In the genomic region with DNA sequence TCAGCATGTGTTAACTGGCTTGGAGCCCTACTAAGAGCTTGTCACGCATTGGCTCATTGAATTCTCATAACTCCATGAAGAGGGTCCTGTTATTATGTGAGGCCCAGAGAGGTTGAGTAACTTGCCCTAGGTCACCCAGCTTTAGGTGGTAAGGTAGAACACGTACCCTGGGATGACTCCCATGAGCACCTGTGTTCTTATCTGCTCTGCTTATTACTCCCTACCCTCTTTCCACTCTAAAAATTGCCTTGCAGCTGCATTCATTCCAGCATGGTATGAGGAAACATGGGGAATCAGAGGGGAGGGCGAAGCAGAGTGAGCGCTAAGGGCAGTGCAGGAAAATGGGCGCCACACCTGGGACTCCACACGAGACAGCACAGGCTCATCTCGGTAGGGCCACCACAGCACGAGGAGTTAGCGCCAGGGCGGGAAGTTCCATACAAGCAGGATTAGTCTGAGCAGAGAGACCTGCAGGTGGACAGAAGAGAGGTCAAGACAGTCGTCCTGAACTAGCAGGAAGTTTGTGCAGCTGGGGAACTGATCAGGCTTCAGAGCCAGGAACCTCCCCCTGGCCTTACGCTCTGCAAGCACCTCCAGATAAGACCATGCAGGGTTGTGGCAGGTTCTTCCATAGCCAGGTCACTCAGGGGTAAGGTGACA, we compare ENCODE assay signal across 28 cellular contexts. TPM values are rescaled to one million over a fixed set of nuclear protein-coding genes. Genes with fewer than 3 reads are reported as not detected.
DNase-seq lines count a peak whose midpoint lies in the region; ATAC-seq and TF ChIP-seq lines count a peak whose summit lies in the region.
"Had no signal": no experiment of that assay in that cellular context is flagged by ENCODE, and none has a peak within 500 bp of the region (broad histone marks: within the 10 kb centered on the region; RNA-seq: fewer than 3 reads in every experiment).

No MANE protein-coding gene starts in this region.

- intact Hi-C loops in thyroid gland (cut with DNase I), result loop anchor here (5.0 kb wide), 1 partner anchor 45 kb away; no protein-coding TSS in a partner anchor

- H3K9me3 ChIP-seq in adipocyte (ENCODE audit: control insufficient read depth, low read length) (no peaks in the 10 kb centered on the region), iPS-15b (ENCODE audit: control insufficient read depth, insufficient read depth, low read length) (no peaks in the 10 kb centered on the region), skeletal muscle tissue (ENCODE audit: control insufficient read depth in 3 of 3, low read length in 3 of 3) (no peaks in the 10 kb centered on the region), thyroid gland (no peaks in the 10 kb centered on the region)
- H3K9me3 ChIP-seq in CD8-positive, alpha-beta memory T cell (ENCODE audit: low read length), result no peaks in the 10 kb centered on the region
- H3K9me3 ChIP-seq: gastroesophageal sphincter, left lung, MG63, ovary, uterus had no signal

- no peak for TF ChIP-seq POLR2A in thyroid gland (IDR thresholded peaks at IDR 0.05)

- peak overlapping the region; percentile 96 for H3K27ac Mint-ChIP-seq in HFFc6
- H3K27ac Mint-ChIP-seq in CD8-positive, alpha-beta memory T cell, result no peak overlapping the region
- H3K27ac Mint-ChIP-seq: activated CD4-positive, alpha-beta memory T cell treated with anti-CD3 and anti-CD28 coated beads for 36 hours; activated naive CD8-positive, alpha-beta T cell; immature natural killer cell; natural killer cell; T-helper 1 cell treated with Interleukin-12 subunit alpha and Interleukin-12 subunit beta and Interleukin-4 antibody, amounts not matched to agents 30 μg/mL and 1 μg/mL, for 36 hours had no signal

- H3K36me3 Mint-ChIP-seq in HFFc6 (ENCODE audit: low read depth), result no peaks in the 10 kb centered on the region; the same call in 1 of the 2 replicates
- no peaks in the 10 kb centered on the region for H3K36me3 Mint-ChIP-seq in CD8-positive, alpha-beta memory T cell
- H3K36me3 Mint-ChIP-seq: activated CD4-positive, alpha-beta memory T cell treated with anti-CD3 and anti-CD28 coated beads for 36 hours; activated naive CD8-positive, alpha-beta T cell; natural killer cell had no signal

- TF ChIP-seq CTCF in HFFc6 (IDR thresholded peaks at IDR 0.05), result no peak
- TF ChIP-seq CTCF in thyroid gland (IDR thresholded peaks at IDR 0.05), result no peak

- no peaks in the 10 kb centered on the region for H3K9me3 Mint-ChIP-seq in HFFc6
- H3K9me3 Mint-ChIP-seq in CD8-positive, alpha-beta memory T cell, result no peaks in the 10 kb centered on the region
- H3K9me3 Mint-ChIP-seq: activated CD4-positive, alpha-beta memory T cell treated with anti-CD3 and anti-CD28 coated beads for 36 hours; immature natural killer cell; natural killer cell; T-helper 1 cell treated with Interleukin-12 subunit alpha and Interleukin-12 subunit beta and Interleukin-4 antibody, amounts not matched to agents 30 μg/mL and 1 μg/mL, for 36 hours had no signal

- H3K4me1 Mint-ChIP-seq in HFFc6 (ENCODE audit: low read depth), result peaks cover 44% of the 10 kb centered on the region
- H3K4me1 Mint-ChIP-seq in CD8-positive, alpha-beta memory T cell, result peaks cover 24 to 35% (median 27%) of the 10 kb centered on the region in 3 donors

- no peak overlapping the region for H3K27ac ChIP-seq in skeletal muscle tissue (ENCODE audit: low read depth, low read length)
- no peak overlapping the region for H3K27ac ChIP-seq in CD8-positive, alpha-beta memory T cell (ENCODE audit: low read depth, low read length)
- H3K27ac ChIP-seq in thyroid gland, result peak overlapping the region in 1 of 3 donors; percentile 69
- H3K27ac ChIP-seq: ovary had no signal

- POLR2A ChIA-PET in CD8-positive, alpha-beta memory T cell (lab: Charles Lee), result no interaction called here

- H3K27me3 ChIP-seq in adipocyte (replicated peaks; ENCODE audit: control insufficient read depth, insufficient read depth, low read length) (no peaks in the 10 kb centered on the region), iPS-15b (ENCODE audit: control insufficient read depth, insufficient read depth, low read length) (peaks cover 27% of the 10 kb centered on the region), skeletal muscle tissue (ENCODE audit: control insufficient read depth in 3 of 3, insufficient read depth in 3 of 3, low read length in 3 of 3) (peaks cover 0 to 3% (median 0%) of the 10 kb centered on the region in 3 donors), thyroid gland (no peaks in the 10 kb centered on the region)
- H3K27me3 ChIP-seq in CD8-positive, alpha-beta memory T cell (ENCODE audit: insufficient read depth, low read length, poor library complexity, severe bottlenecking), result peaks cover 12% of the 10 kb centered on the region
- H3K27me3 ChIP-seq: MG63, ovary had no signal

- H3K4me3 ChIP-seq in adipocyte (ENCODE audit: low read length) (no peak overlapping the region), iPS-15b (ENCODE audit: low read depth, low read length) (no peak overlapping the region), skeletal muscle tissue (ENCODE audit: low read length in 3 of 3) (no peak overlapping the region), thyroid gland (replicated peaks in 1 of 3) (no peak overlapping the region)
- H3K4me3 ChIP-seq in CD8-positive, alpha-beta memory T cell (ENCODE audit: low read length), result no peak overlapping the region
- H3K4me3 ChIP-seq: gastroesophageal sphincter, left lung, MG63, ovary, uterus had no signal

- H3K27me3 Mint-ChIP-seq in HFFc6 (ENCODE audit: insufficient read depth), result peaks cover 6% of the 10 kb centered on the region
- H3K27me3 Mint-ChIP-seq in CD8-positive, alpha-beta memory T cell, result peaks cover 25 to 35% of the 10 kb centered on the region in 2 donors

- DNase-seq in HFFc6 (no peak), adipocyte (ENCODE audit: low read depth) (no peak), thyroid gland (no peak)
- DNase-seq in CD8-positive, alpha-beta memory T cell, result no peak
- DNase-seq: activated CD4-positive, alpha-beta memory T cell treated with anti-CD3 and anti-CD28 coated beads for 36 hours; activated CD4-positive, CD25-positive, alpha-beta regulatory T cell treated with anti-CD3 and anti-CD28 coated beads, Interleukin-2, amount 50 U/mL, for 72 hours; activated effector memory CD4-positive, alpha-beta T cell treated with Interleukin-2 at 50 U/mL for 16 hours; central memory CD4-positive, alpha-beta T cell; EL; hippocampal formation; immature natural killer cell; left lung; MG63; midbrain; natural killer cell; NCI-H1105 treated with DMSO at 0.1 percent for 48 hours; NCI-H2029 treated with DMSO at 0.1 percent for 48 hours; NCI-H526; ovary; stimulated activated CD4-positive, alpha-beta T cell treated with anti-CD3 and anti-CD28 coated beads, Interleukin-12 subunit alpha, Interleukin-12 subunit beta, amount 100 ng/mL, for 4 hours; stimulated activated CD4-positive, alpha-beta T cell treated with anti-CD3 and anti-CD28 coated beads, Interleukin-4, amount 100 ng/mL, for 1 hour; uterus had no signal

- ATAC-seq in GM18867 (IDR thresholded peaks at IDR 0.05; ENCODE audit: unreplicated experiment), result no peak
- ATAC-seq: gastroesophageal sphincter, natural killer cell had no signal

- 86 to 90% methylated on average over 11 to 12 of the region's 12 CpGs for WGBS in thyroid gland, 2 donors

- peaks cover 10% of the 10 kb centered on the region for H3K36me3 ChIP-seq in adipocyte (ENCODE audit: control insufficient read depth, insufficient read depth, low read length, severe bottlenecking)
- H3K36me3 ChIP-seq in iPS-15b (ENCODE audit: control insufficient read depth, insufficient read depth, low read length), result no peaks in the 10 kb centered on the region
- peaks cover 0 to 9% (median 7%) of the 10 kb centered on the region in 3 donors for H3K36me3 ChIP-seq in skeletal muscle tissue (ENCODE audit: control insufficient read depth in 3 of 3, insufficient read depth in 3 of 3, low read length in 3 of 3)
- H3K36me3 ChIP-seq in CD8-positive, alpha-beta memory T cell (ENCODE audit: insufficient read depth, low read length), result no peaks in the 10 kb centered on the region
- H3K36me3 ChIP-seq in thyroid gland, result no peaks in the 10 kb centered on the region
- H3K36me3 ChIP-seq: left lung, ovary, uterus had no signal

- H3K9ac ChIP-seq in adipocyte (ENCODE audit: low read length) (peak overlapping the region; percentile 75), iPS-15b (ENCODE audit: low read depth, low read length) (peak overlapping the region; percentile 4), skeletal muscle tissue (ENCODE audit: low read depth in 1 of 3, low read length in 3 of 3) (peak overlapping the region in 2 of 3 donors; percentile 65 to 93)

- H3K4me1 ChIP-seq in adipocyte (ENCODE audit: control insufficient read depth, insufficient read depth, low read length) (peaks cover 50% of the 10 kb centered on the region), iPS-15b (ENCODE audit: control insufficient read depth, insufficient read depth, low read length) (peaks cover 19% of the 10 kb centered on the region), skeletal muscle tissue (ENCODE audit: control insufficient read depth in 3 of 3, insufficient read depth in 3 of 3, low read length in 3 of 3) (peaks cover 36 to 45% (median 44%) of the 10 kb centered on the region in 3 donors), thyroid gland (peaks cover 27 to 33% of the 10 kb centered on the region in 2 donors)
- H3K4me1 ChIP-seq in CD8-positive, alpha-beta memory T cell (ENCODE audit: insufficient read depth, low read length), result peaks cover 36% of the 10 kb centered on the region

- no peak overlapping the region; the same call in 1 of the 2 replicates for H3K4me3 Mint-ChIP-seq in HFFc6
- H3K4me3 Mint-ChIP-seq in CD8-positive, alpha-beta memory T cell, result no peak overlapping the region
- H3K4me3 Mint-ChIP-seq: activated CD4-positive, alpha-beta memory T cell treated with anti-CD3 and anti-CD28 coated beads for 36 hours; activated naive CD8-positive, alpha-beta T cell; immature natural killer cell; natural killer cell; T-helper 1 cell treated with Interleukin-12 subunit alpha and Interleukin-12 subunit beta and Interleukin-4 antibody, amounts not matched to agents 30 μg/mL and 1 μg/mL, for 36 hours had no signal

- CTCF ChIA-PET in CD8-positive, alpha-beta memory T cell (lab: Charles Lee), result interaction anchor here (0.7 to 3.8 kb wide), 16 partner anchors 8 to 591 kb away, joined by 3 to 45 read pairs (median 8); partner anchors contain the start of genes CDK5RAP3, COPZ2, HOXB5 and NFE2L1

RNA-seq across cellular contexts. Expression of gene COPZ2, which starts 10.1 kb away (rescaled TPM):
- 100 to 1,000 TPM; 209 to 260 (median 211) TPM for total RNA-seq in HFFc6 (2021; fragmentation: NEBNext Ultra II Directional; extraction: Animal tissue kit (Norgen Biotek cat#: 25700))
- total RNA-seq in skeletal muscle tissue, result 39.7 TPM
- 1 to 10 TPM; 7.6 to 8.3 TPM for total RNA-seq in CD8-positive, alpha-beta memory T cell
- 3.3 TPM for polyA plus RNA-seq in CD8-positive, alpha-beta memory T cell
- total RNA-seq in thyroid gland, result 10 to 100 TPM; 19.3 to 55.8 (median 45.2) TPM

RNA-seq across cellular contexts. Expression of gene NFE2L1, which starts 20.7 kb away (rescaled TPM):
- 100 to 1,000 TPM; 181 to 207 (median 193) TPM for total RNA-seq in HFFc6 (2021; fragmentation: NEBNext Ultra II Directional; extraction: Animal tissue kit (Norgen Biotek cat#: 25700))
- total RNA-seq in skeletal muscle tissue (93.4 TPM), thyroid gland (100 to 1,000 TPM; 123 to 168 (median 131) TPM)
- 10 to 100 TPM; 94.5 to 98.4 TPM for total RNA-seq in CD8-positive, alpha-beta memory T cell
- polyA plus RNA-seq in CD8-positive, alpha-beta memory T cell, result 13.1 TPM

RNA-seq across cellular contexts. Expression of gene CDK5RAP3, which starts 56.5 kb away (rescaled TPM):
- total RNA-seq in HFFc6 (2021; fragmentation: NEBNext Ultra II Directional; extraction: Animal tissue kit (Norgen Biotek cat#: 25700)), result 10 to 100 TPM; 78.4 to 91.3 (median 81.8) TPM
- total RNA-seq in skeletal muscle tissue, result 59.0 TPM
- total RNA-seq in CD8-positive, alpha-beta memory T cell, result 100 to 1,000 TPM; 178 to 184 TPM
- polyA plus RNA-seq in CD8-positive, alpha-beta memory T cell, result 81.3 TPM
- 100 to 1,000 TPM; 165 to 221 (median 193) TPM for total RNA-seq in thyroid gland

Comparison
In these comparisons a context has a peak if more than half of its experiments do, and no peak if none do; other contexts are left out.
1. H3K9ac ChIP-seq: peak in every context shown above with its lines; median percentile 79 in skeletal muscle tissue; 75 in adipocyte; 4 in iPS-15b.